ENCODE assay signal across 29 cellular contexts in genomic region chr9:36842560-36843530, GRCh38.
A peak's percentile ranks its signal among the peaks of the same experiment; 100 is the strongest.
DNase-seq lines count a peak whose midpoint lies in the region; ATAC-seq, FAIRE-seq and TF ChIP-seq lines count a peak whose summit lies in the region.
"Had no signal": no experiment of that assay in that cellular context is flagged by ENCODE, and none has a peak within 500 bp of the region (broad histone marks: within the 10 kb centered on the region; RNA-seq: fewer than 3 reads in every experiment).

No MANE protein-coding gene starts in this region.

- FAIRE-seq in kidney (lab: Jason Lieb, UNC) = no peak
- FAIRE-seq: A204.1, frontal cortex had no signal

- no peaks in the 10 kb centered on the region for H3K36me3 ChIP-seq in SJCRH30
- no peaks in the 10 kb centered on the region for H3K36me3 ChIP-seq in kidney (ENCODE audit: control insufficient read depth in 1 of 2, insufficient read depth in 2 of 2, low read length in 2 of 2)
- H3K36me3 ChIP-seq: esophagus squamous epithelium had no signal

- no peaks in the 10 kb centered on the region for H3K27me3 Mint-ChIP-seq in activated naive CD8-positive, alpha-beta T cell treated with anti-CD3 and anti-CD28 coated beads, Interleukin-2, amount 50 U/mL, for 24 hours
- no peaks in the 10 kb centered on the region for H3K27me3 Mint-ChIP-seq in activated naive CD8-positive, alpha-beta T cell treated with anti-CD3 and anti-CD28 coated beads for 36 hours
- H3K27me3 Mint-ChIP-seq in activated naive CD4-positive, alpha-beta T cell treated with anti-CD3 and anti-CD28 coated beads for 36 hours (ENCODE audit: low read depth) = no peaks in the 10 kb centered on the region
- H3K27me3 Mint-ChIP-seq: activated T-cell treated with anti-CD3 and anti-CD28 coated beads, Interleukin-2, amount 50 U/mL, for 24 hours had no signal

- H3K4me1 ChIP-seq in SJCRH30 = peaks cover 27% of the 10 kb centered on the region
- H3K4me1 ChIP-seq in kidney (ENCODE audit: control insufficient read depth in 1 of 2, insufficient read depth in 1 of 2, low read depth in 1 of 2, low read length in 2 of 2) = no peaks in the 10 kb centered on the region
- H3K4me1 ChIP-seq: esophagus squamous epithelium, parathyroid adenoma had no signal

- no peak overlapping the region for H3K27ac Mint-ChIP-seq in activated naive CD8-positive, alpha-beta T cell treated with anti-CD3 and anti-CD28 coated beads, Interleukin-2, amount 50 U/mL, for 24 hours
- H3K27ac Mint-ChIP-seq in activated naive CD8-positive, alpha-beta T cell treated with anti-CD3 and anti-CD28 coated beads for 36 hours = no peak overlapping the region
- H3K27ac Mint-ChIP-seq in activated naive CD4-positive, alpha-beta T cell treated with anti-CD3 and anti-CD28 coated beads, Interleukin-2, amount 50 U/mL, for 72 hours = no peak overlapping the region
- H3K27ac Mint-ChIP-seq in activated naive CD4-positive, alpha-beta T cell treated with anti-CD3 and anti-CD28 coated beads for 36 hours = no peak overlapping the region
- H3K27ac Mint-ChIP-seq: activated T-cell treated with anti-CD3 and anti-CD28 coated beads, Interleukin-2, amount 50 U/mL, for 24 hours; dendritic cell treated with granulocyte-macrophage colony-stimulating factor and Interleukin-4, amounts not matched to agents 40 ng/mL and 50 ng/mL, for 4 days; T-cell; type B pancreatic cell had no signal

- no peaks in the 10 kb centered on the region for H3K9me3 Mint-ChIP-seq in activated naive CD8-positive, alpha-beta T cell treated with anti-CD3 and anti-CD28 coated beads, Interleukin-2, amount 50 U/mL, for 24 hours
- no peaks in the 10 kb centered on the region for H3K9me3 Mint-ChIP-seq in activated naive CD8-positive, alpha-beta T cell treated with anti-CD3 and anti-CD28 coated beads for 36 hours
- no peaks in the 10 kb centered on the region for H3K9me3 Mint-ChIP-seq in activated naive CD4-positive, alpha-beta T cell treated with anti-CD3 and anti-CD28 coated beads, Interleukin-2, amount 50 U/mL, for 72 hours
- no peaks in the 10 kb centered on the region for H3K9me3 Mint-ChIP-seq in activated naive CD4-positive, alpha-beta T cell treated with anti-CD3 and anti-CD28 coated beads for 36 hours
- H3K9me3 Mint-ChIP-seq: activated T-cell treated with anti-CD3 and anti-CD28 coated beads, Interleukin-2, amount 50 U/mL, for 24 hours; dendritic cell treated with granulocyte-macrophage colony-stimulating factor and Interleukin-4, amounts not matched to agents 40 ng/mL and 50 ng/mL, for 4 days; naive thymus-derived CD8-positive, alpha-beta T cell; T-cell; type B pancreatic cell had no signal

- no peaks in the 10 kb centered on the region for H3K27me3 ChIP-seq in SJCRH30
- H3K27me3 ChIP-seq: hepatocyte had no signal

- intact Hi-C loops in kidney (cut with DNase I) = no loop called here
- intact Hi-C loops in activated naive CD4-positive, alpha-beta T cell treated with anti-CD3 and anti-CD28 coated beads for 36 hours (cut with micrococcal nuclease) = no loop called here

- H3K36me3 Mint-ChIP-seq in activated naive CD8-positive, alpha-beta T cell treated with anti-CD3 and anti-CD28 coated beads, Interleukin-2, amount 50 U/mL, for 24 hours (ENCODE audit: low read depth) = no peaks in the 10 kb centered on the region
- no peaks in the 10 kb centered on the region for H3K36me3 Mint-ChIP-seq in activated naive CD8-positive, alpha-beta T cell treated with anti-CD3 and anti-CD28 coated beads for 36 hours
- H3K36me3 Mint-ChIP-seq in activated naive CD4-positive, alpha-beta T cell treated with anti-CD3 and anti-CD28 coated beads, Interleukin-2, amount 50 U/mL, for 72 hours = no peaks in the 10 kb centered on the region
- no peaks in the 10 kb centered on the region for H3K36me3 Mint-ChIP-seq in activated naive CD4-positive, alpha-beta T cell treated with anti-CD3 and anti-CD28 coated beads for 36 hours (ENCODE audit: low read depth)
- H3K36me3 Mint-ChIP-seq: naive thymus-derived CD8-positive, alpha-beta T cell; T-cell; type B pancreatic cell had no signal

- no peaks in the 10 kb centered on the region for H3K4me1 Mint-ChIP-seq in activated naive CD8-positive, alpha-beta T cell treated with anti-CD3 and anti-CD28 coated beads, Interleukin-2, amount 50 U/mL, for 24 hours
- no peaks in the 10 kb centered on the region for H3K4me1 Mint-ChIP-seq in activated naive CD8-positive, alpha-beta T cell treated with anti-CD3 and anti-CD28 coated beads for 36 hours
- no peaks in the 10 kb centered on the region for H3K4me1 Mint-ChIP-seq in activated naive CD4-positive, alpha-beta T cell treated with anti-CD3 and anti-CD28 coated beads for 36 hours (ENCODE audit: low read depth)
- H3K4me1 Mint-ChIP-seq: T-cell had no signal

- no peak overlapping the region for H3K4me3 Mint-ChIP-seq in activated naive CD8-positive, alpha-beta T cell treated with anti-CD3 and anti-CD28 coated beads, Interleukin-2, amount 50 U/mL, for 24 hours
- no peak overlapping the region for H3K4me3 Mint-ChIP-seq in activated naive CD8-positive, alpha-beta T cell treated with anti-CD3 and anti-CD28 coated beads for 36 hours
- H3K4me3 Mint-ChIP-seq in activated naive CD4-positive, alpha-beta T cell treated with anti-CD3 and anti-CD28 coated beads for 36 hours = no peak overlapping the region
- H3K4me3 Mint-ChIP-seq: activated T-cell treated with anti-CD3 and anti-CD28 coated beads, Interleukin-2, amount 50 U/mL, for 24 hours; dendritic cell treated with granulocyte-macrophage colony-stimulating factor and Interleukin-4, amounts not matched to agents 40 ng/mL and 50 ng/mL, for 4 days; naive thymus-derived CD8-positive, alpha-beta T cell; T-cell; type B pancreatic cell had no signal

- H3K27ac ChIP-seq in SJCRH30 (no peak overlapping the region), kidney (ENCODE audit: low read depth in 2 of 2, low read length in 2 of 2) (no peak overlapping the region)
- H3K27ac ChIP-seq: esophagus squamous epithelium, hepatocyte, parathyroid adenoma had no signal

- CTCF ChIA-PET in activated naive CD4-positive, alpha-beta T cell treated with anti-CD3 and anti-CD28 coated beads for 36 hours (lab: Charles Lee) = no interaction called here

- peak; percentile 9 for ATAC-seq in activated naive CD8-positive, alpha-beta T cell treated with anti-CD3 and anti-CD28 coated beads, Interleukin-2, amount 50 U/mL, for 24 hours
- no peak for ATAC-seq in activated naive CD4-positive, alpha-beta T cell treated with anti-CD3 and anti-CD28 coated beads, Interleukin-2, amount 50 U/mL, for 72 hours
- ATAC-seq in GM18517 (IDR thresholded peaks at IDR 0.05; ENCODE audit: unreplicated experiment) = no peak
- ATAC-seq: HCT116; left lobe of liver; naive thymus-derived CD8-positive, alpha-beta T cell; sciatic nerve; T-cell had no signal

- H3K9me3 ChIP-seq in SJCRH30 (replicated peaks) (no peaks in the 10 kb centered on the region), kidney (ENCODE audit: control insufficient read depth in 1 of 2, low read length in 2 of 2) (no peaks in the 10 kb centered on the region)
- H3K9me3 ChIP-seq: esophagus squamous epithelium had no signal

- TF ChIP-seq CTCF in kidney (IDR thresholded peaks at IDR 0.05; ENCODE audit: borderline replicate concordance, extremely low read depth, insufficient read depth) = no peak

- DNase-seq in activated naive CD8-positive, alpha-beta T cell treated with anti-CD3 and anti-CD28 coated beads, Interleukin-2, amount 50 U/mL, for 24 hours = no peak
- no peak for DNase-seq in activated naive CD8-positive, alpha-beta T cell treated with anti-CD3 and anti-CD28 coated beads for 36 hours
- DNase-seq in SJCRH30 = peak; percentile 74 to 80
- DNase-seq in kidney = peak; percentile 52
- no peak for DNase-seq in activated gamma-delta T cell (lab: John Stamatoyannopoulos, UW)
- no peak for DNase-seq in activated naive CD4-positive, alpha-beta T cell treated with anti-CD3 and anti-CD28 coated beads, Interleukin-2, amount 50 U/mL, for 72 hours (ENCODE audit: low spot score in 2 of 2)
- no peak for DNase-seq in activated naive CD4-positive, alpha-beta T cell treated with anti-CD3 and anti-CD28 coated beads for 36 hours
- DNase-seq: activated CD4-positive, alpha-beta T cell treated with anti-CD3 and anti-CD28 coated beads for 4 hours; activated T-cell treated with anti-CD3 and anti-CD28 coated beads, Interleukin-2, amount 50 U/mL, for 24 hours; DMS79 treated with DMSO at 0.1 percent for 48 hours; esophagus squamous epithelium; NCI-H1436; NCI-H2107; NCI-H446; NCI-H82; OCI-M1; Right ventricle myocardium superior; T-cell had no signal

- H3K4me3 ChIP-seq in SJCRH30 (no peak overlapping the region), kidney (ENCODE audit: low read length in 2 of 2) (no peak overlapping the region)
- H3K4me3 ChIP-seq: esophagus squamous epithelium, hepatocyte had no signal

- H3K9ac ChIP-seq in kidney (ENCODE audit: low read length in 2 of 2) = no peak overlapping the region
- H3K9ac ChIP-seq: parathyroid adenoma had no signal

Comparison
In these comparisons a context has a peak if more than half of its experiments do, and no peak if none do; other contexts are left out.
1. DNase-seq: peak in SJCRH30 (2 of 2) and kidney (single experiment); none in activated naive CD8-positive, alpha-beta T cell treated with anti-CD3 and anti-CD28 coated beads, Interleukin-2, amount 50 U/mL, for 24 hours (single experiment), activated naive CD8-positive, alpha-beta T cell treated with anti-CD3 and anti-CD28 coated beads for 36 hours (single experiment), activated gamma-delta T cell (single experiment), activated naive CD4-positive, alpha-beta T cell treated with anti-CD3 and anti-CD28 coated beads, Interleukin-2, amount 50 U/mL, for 72 hours (0 of 2) and activated naive CD4-positive, alpha-beta T cell treated with anti-CD3 and anti-CD28 coated beads for 36 hours (single experiment).